9 cellular contexts compared by ENCODE assay signal in the genomic region with DNA sequence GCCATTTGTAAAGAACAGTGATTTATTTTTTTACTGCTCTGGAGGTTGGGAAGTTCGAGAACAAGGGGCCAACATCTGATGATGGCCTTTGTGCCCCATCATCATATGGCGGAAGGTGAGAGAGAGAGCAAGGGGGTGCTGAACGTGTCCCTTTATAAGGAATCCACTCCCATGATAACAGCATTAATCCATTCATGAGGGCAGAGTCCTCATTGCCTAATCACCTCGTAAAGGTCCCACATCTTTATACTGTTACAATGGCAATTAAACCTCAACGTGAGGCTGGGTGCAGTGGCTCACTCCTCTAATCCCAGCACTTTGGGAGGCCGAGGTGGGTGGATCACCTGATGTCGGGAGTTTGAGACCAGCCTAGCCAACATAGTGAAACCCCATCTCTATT. TPM values are rescaled to one million over a fixed set of nuclear protein-coding genes. Genes with fewer than 3 reads are reported as not detected.
"Had no signal": no experiment of that assay in that cellular context is flagged by ENCODE, and none has a peak within 500 bp of the region (broad histone marks: within the 10 kb centered on the region; RNA-seq: fewer than 3 reads in every experiment).

No MANE protein-coding gene starts in this region.

- ATAC-seq: HCT116, K562 had no signal

- H3K9ac ChIP-seq: GM23248 had no signal

- H2AFZ ChIP-seq: GM23248 had no signal

- H3K27ac ChIP-seq: GM23248 had no signal

- H3K9me3 ChIP-seq: HAP-1 had no signal

- DNase-seq: GM23248, GOT3, H7, HFFc6, KG1 had no signal

- H3K4me3 ChIP-seq: GM23248, HAP-1, K562 had no signal

RNA-seq across cellular contexts. Expression of gene IL12A, which starts 8.3 kb away (rescaled TPM):
- total RNA-seq: HT-29, K562 had no signal
- polyA plus RNA-seq: K562 had no signal
